ENCODE assay signal across 24 cellular contexts in the genomic region with DNA sequence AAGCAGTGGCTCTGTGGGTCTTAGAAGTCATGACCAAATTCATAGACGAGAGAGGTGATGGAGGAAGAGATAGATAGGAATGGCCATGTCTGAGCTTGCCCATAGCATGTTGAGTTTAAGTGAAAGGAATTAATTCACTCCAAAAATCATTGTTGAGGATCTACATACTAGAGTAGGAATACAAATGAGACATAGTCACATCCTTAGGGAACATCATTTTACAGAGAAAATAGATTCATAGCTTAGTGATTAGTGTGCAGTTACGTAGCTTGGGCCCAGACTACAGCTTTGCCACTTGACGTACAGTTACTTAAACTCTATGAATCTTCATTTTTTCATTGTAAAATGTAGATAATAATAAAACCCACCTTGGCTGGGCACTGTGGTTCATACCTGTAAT.
"Had no signal": no experiment of that assay in that cellular context is flagged by ENCODE, and none has a peak within 500 bp of the region (broad histone marks: within the 10 kb centered on the region; RNA-seq: fewer than 3 reads in every experiment).

No MANE protein-coding gene starts in this region.

- H3K9ac ChIP-seq: SK-N-SH had no signal

- H3K27ac ChIP-seq: adrenal gland, breast epithelium, Peyer's patch, RWPE1, SJCRH30 had no signal

- DNase-seq: activated CD4-positive, alpha-beta T cell treated with anti-CD3 and anti-CD28 coated beads for 4 hours; activated CD8-positive, alpha-beta memory T cell treated with anti-CD3 and anti-CD28 coated beads, Interleukin-2, amount 50 U/mL, for 4 hours; activated CD8-positive, alpha-beta T cell treated with anti-CD3 and anti-CD28 coated beads for 36 hours; activated gamma-delta T cell treated with Interleukin-2 at 50 U/mL for 16 hours; activated naive CD4-positive, alpha-beta T cell treated with anti-CD3 and anti-CD28 coated beads, Interleukin-2, amount 10 ng/mL, durations not matched to agents 7 days and 5 days; activated naive CD8-positive, alpha-beta T cell treated with anti-CD3 and anti-CD28 coated beads, Interleukin-2, amount 10 ng/mL, durations not matched to agents 7 days and 5 days; activated T-cell treated with anti-CD3 and anti-CD28 coated beads, Interleukin-2, amount 50 U/mL, for 72 hours; adrenal gland; anterior cingulate cortex; central memory CD4-positive, alpha-beta T cell; Karpas-422; NCI-H1105 treated with DMSO at 0.1 percent for 48 hours; NCI-H1436 treated with DMSO at 0.1 percent for 48 hours; NCI-H187; NCI-H2081; NCI-H446; NCI-H524; Peyer's patch; Right ventricle myocardium superior; SJCRH30; SK-N-SH; SW 1271 had no signal

- H3K4me2 ChIP-seq: SK-N-SH had no signal

- H3K4me3 ChIP-seq: adrenal gland, breast epithelium, Peyer's patch, SJCRH30 had no signal

- H3K9me3 ChIP-seq: adrenal gland, breast epithelium, Peyer's patch, SJCRH30, SK-N-SH had no signal

- H3K36me3 ChIP-seq: adrenal gland, breast epithelium, Peyer's patch, SJCRH30 had no signal

- H3K27me3 ChIP-seq: adrenal gland, breast epithelium, Peyer's patch, SJCRH30 had no signal
